8 cellular contexts compared by ENCODE assay signal in genomic region chr12:53251477-53252348, GRCh38. TPM values are rescaled to one million over a fixed set of nuclear protein-coding genes. Genes with fewer than 3 reads are reported as not detected.
DNase-seq lines count a peak whose midpoint lies in the region; ATAC-seq and TF ChIP-seq lines count a peak whose summit lies in the region.

No MANE protein-coding gene starts in this region.

- no peak for TF ChIP-seq EP300 in ovary (IDR thresholded peaks at IDR 0.05)

- 1% methylated on average over 46 to 51 of the region's 51 CpGs for WGBS in ovary, 3 donors

- peak in 2 of 3 donors; percentile 20 to 38 for TF ChIP-seq CTCF in ovary (IDR thresholded peaks at IDR 0.05)
- peak; percentile 35 for TF ChIP-seq CTCF in upper lobe of right lung (IDR thresholded peaks at IDR 0.05)

- intact Hi-C loops in Right ventricle myocardium inferior (cut with DNase I): loop anchor here (2.0 to 5.0 kb wide), 3 partner anchors 31 to 46 kb away; partner anchors contain the start of genes MYG1 and PFDN5
- intact Hi-C loops in ovary (cut with DNase I): loop anchor here in 2 of 4 donors (5.0 kb wide), 2 partner anchors 34 to 39 kb away; no protein-coding TSS in a partner anchor
- intact Hi-C loops in upper lobe of right lung (cut with DNase I): no loop called here

- H3K27ac ChIP-seq in SJSA1 (peak overlapping the region; percentile 56), ovary (peak overlapping the region; percentile 60 to 74), upper lobe of right lung (peak overlapping the region; percentile 92)

- H3K9me3 Mint-ChIP-seq in activated naive CD4-positive, alpha-beta T cell treated with anti-CD3 and anti-CD28 coated beads, Interleukin-2, amount 50 U/mL, for 72 hours: no peaks in the 10 kb centered on the region

- peaks cover 8 to 20% of the 10 kb centered on the region in 2 donors for H3K36me3 Mint-ChIP-seq in activated naive CD4-positive, alpha-beta T cell treated with anti-CD3 and anti-CD28 coated beads, Interleukin-2, amount 50 U/mL, for 72 hours

- peak; percentile 65 for ATAC-seq in GM21825 (IDR thresholded peaks at IDR 0.05; ENCODE audit: unreplicated experiment)
- ATAC-seq in activated naive CD4-positive, alpha-beta T cell treated with anti-CD3 and anti-CD28 coated beads, Interleukin-2, amount 50 U/mL, for 72 hours: peak; percentile 78 to 93
- peak; percentile 94 for ATAC-seq in Right ventricle myocardium inferior
- peak; percentile 91 for ATAC-seq in upper lobe of right lung

- DNase-seq in LoVo (ENCODE audit: low spot score) (peak; percentile 86), SJSA1 (ENCODE audit: low read depth in 1 of 2, low spot score in 2 of 2) (peak; percentile 66 to 75), Right ventricle myocardium inferior (ENCODE audit: missing footprints) (peak; percentile 89), ovary (peak; percentile 73 to 87 (median 83)), upper lobe of right lung (peak; percentile 90)
- DNase-seq in activated naive CD4-positive, alpha-beta T cell treated with anti-CD3 and anti-CD28 coated beads, Interleukin-2, amount 50 U/mL, for 72 hours (ENCODE audit: low spot score in 2 of 2): peak; percentile 73 to 89

- no peaks in the 10 kb centered on the region for H3K27me3 ChIP-seq in SJSA1 (replicated peaks)
- no peaks in the 10 kb centered on the region for H3K27me3 ChIP-seq in ovary
- H3K27me3 ChIP-seq in upper lobe of right lung: no peaks in the 10 kb centered on the region

- peak overlapping the region; percentile 72 for H3K9ac ChIP-seq in ES-I3 (ENCODE audit: low read depth, low read length)

- peak; percentile 24 for TF ChIP-seq POLR2A in ovary (IDR thresholded peaks at IDR 0.05)

- H3K9me3 ChIP-seq in ES-I3 (ENCODE audit: control insufficient read depth, insufficient read depth, low read length): no peaks in the 10 kb centered on the region
- H3K9me3 ChIP-seq in SJSA1 (replicated peaks): no peaks in the 10 kb centered on the region
- no peaks in the 10 kb centered on the region for H3K9me3 ChIP-seq in ovary
- H3K9me3 ChIP-seq in upper lobe of right lung: no peaks in the 10 kb centered on the region

- H3K36me3 ChIP-seq in ES-I3 (ENCODE audit: insufficient read depth, low read length) (no peaks in the 10 kb centered on the region), SJSA1 (peaks cover 30% of the 10 kb centered on the region), ovary (no peaks in the 10 kb centered on the region), upper lobe of right lung (no peaks in the 10 kb centered on the region)

- peaks cover 10% of the 10 kb centered on the region; the same call in 1 of the 2 replicates for H3K4me1 ChIP-seq in ES-I3 (ENCODE audit: insufficient read depth, low read length)
- peaks cover 18% of the 10 kb centered on the region for H3K4me1 ChIP-seq in SJSA1 (replicated peaks)
- H3K4me1 ChIP-seq in ovary (ENCODE audit: insufficient read depth): peaks cover 3% of the 10 kb centered on the region
- peaks cover 20% of the 10 kb centered on the region for H3K4me1 ChIP-seq in upper lobe of right lung

- H3K4me3 ChIP-seq in SJSA1: peak overlapping the region; percentile 89
- peak overlapping the region; percentile 76 for H3K4me3 ChIP-seq in ovary
- H3K4me3 ChIP-seq in upper lobe of right lung: peak overlapping the region; percentile 87

- H3K27ac Mint-ChIP-seq in activated naive CD4-positive, alpha-beta T cell treated with anti-CD3 and anti-CD28 coated beads, Interleukin-2, amount 50 U/mL, for 72 hours: peak overlapping the region; percentile 94 to 99

RNA-seq across cellular contexts. Expression of gene ESPL1, which starts 16.4 kb away (rescaled TPM):
- 20.2 and 28.0 TPM in 2 replicates for total RNA-seq in SJSA1 (2014; rRNA removed; shearing (Covaris generic))
- total RNA-seq in activated naive CD4-positive, alpha-beta T cell treated with anti-CD3 and anti-CD28 coated beads, Interleukin-2, amount 50 U/mL, for 72 hours: 10 to 100 TPM; 32.8 to 76.3 TPM
- total RNA-seq in Right ventricle myocardium inferior: 0.97 TPM
- 1 to 10 TPM in 1 of 7 donors, under 1 TPM in 6; 0.11 to 1.6 (median 0.24) TPM for total RNA-seq in ovary
- polyA plus RNA-seq in ovary: under 1 TPM; 0.37 to 0.40 TPM
- total RNA-seq in upper lobe of right lung: 0.35 TPM

RNA-seq across cellular contexts. Expression of gene RARG, which starts 19.7 kb away (rescaled TPM):
- total RNA-seq in SJSA1 (2014; rRNA removed; shearing (Covaris generic)): 13.5 and 13.6 TPM in 2 replicates
- total RNA-seq in activated naive CD4-positive, alpha-beta T cell treated with anti-CD3 and anti-CD28 coated beads, Interleukin-2, amount 50 U/mL, for 72 hours: 10 to 100 TPM; 15.5 to 23.5 TPM
- total RNA-seq in Right ventricle myocardium inferior (18.2 TPM), ovary (10 to 100 TPM in 6 of 7 donors, 1 to 10 TPM in 1; 8.7 to 37.0 (median 31.7) TPM), upper lobe of right lung (23.8 TPM)
- polyA plus RNA-seq in ovary: 10 to 100 TPM; 18.8 to 22.0 TPM

RNA-seq across cellular contexts. Expression of gene PFDN5, which starts 43.6 kb away (rescaled TPM):
- 450 and 523 TPM in 2 replicates for total RNA-seq in SJSA1 (2014; rRNA removed; shearing (Covaris generic))
- 100 to 1,000 TPM; 334 to 355 TPM for total RNA-seq in activated naive CD4-positive, alpha-beta T cell treated with anti-CD3 and anti-CD28 coated beads, Interleukin-2, amount 50 U/mL, for 72 hours
- total RNA-seq in Right ventricle myocardium inferior (392 TPM), ovary (1,000 to 10,000 TPM in 2 of 7 donors, 100 to 1,000 TPM in 5; 603 to 1,792 (median 728) TPM), upper lobe of right lung (424 TPM)
- 1,000 to 10,000 TPM; 1,635 to 1,700 TPM for polyA plus RNA-seq in ovary

RNA-seq across cellular contexts. Expression of gene ITGB7, which starts 44.7 kb away (rescaled TPM):
- 0.45 TPM in 1 of 2 replicates, not detected in the other for total RNA-seq in SJSA1 (2014; rRNA removed; shearing (Covaris generic))
- total RNA-seq in activated naive CD4-positive, alpha-beta T cell treated with anti-CD3 and anti-CD28 coated beads, Interleukin-2, amount 50 U/mL, for 72 hours: 10 to 100 TPM; 71.4 to 76.3 TPM
- total RNA-seq in Right ventricle myocardium inferior (0.76 TPM), ovary (1 to 10 TPM in 6 of 7 donors, under 1 TPM in 1; 0.96 to 2.9 (median 1.7) TPM), upper lobe of right lung (7.7 TPM)
- 1 to 10 TPM in 1 of 2 donors, under 1 TPM in 1; 0.45 to 3.1 TPM for polyA plus RNA-seq in ovary

RNA-seq across cellular contexts. Expression of gene MYG1, which starts 47.8 kb away (rescaled TPM):
- 40.6 and 45.1 TPM in 2 replicates for total RNA-seq in SJSA1 (2014; rRNA removed; shearing (Covaris generic))
- total RNA-seq in activated naive CD4-positive, alpha-beta T cell treated with anti-CD3 and anti-CD28 coated beads, Interleukin-2, amount 50 U/mL, for 72 hours: 10 to 100 TPM; 63.8 to 91.5 TPM
- total RNA-seq in Right ventricle myocardium inferior: 38.5 TPM
- total RNA-seq in ovary: 10 to 100 TPM; 45.3 to 80.3 (median 57.8) TPM
- 10 to 100 TPM; 29.9 to 75.5 TPM for polyA plus RNA-seq in ovary
- 41.9 TPM for total RNA-seq in upper lobe of right lung

Comparison
In these comparisons a context has a peak if more than half of its experiments do, and no peak if none do; other contexts are left out.
1. Peak in every context shown above with its lines: DNase-seq, ATAC-seq, H3K4me3 ChIP-seq and H3K27ac ChIP-seq.